In genomic region chr18:45920367-45920766, GRCh38 we compare ENCODE assay signal across 8 cellular contexts. TPM values are rescaled to one million over a fixed set of nuclear protein-coding genes. Genes with fewer than 3 reads are reported as not detected.
A peak's percentile ranks its signal among the peaks of the same experiment; 100 is the strongest.
DNase-seq lines count a peak whose midpoint lies in the region; ATAC-seq and TF ChIP-seq lines count a peak whose summit lies in the region.

No MANE protein-coding gene starts in this region.

- H3K27me3 ChIP-seq in BLaER1 = no peaks in the 10 kb centered on the region
- H3K27me3 ChIP-seq in mammary epithelial cell (ENCODE audit: insufficient read depth, low read length) = no peaks in the 10 kb centered on the region

- CTCF ChIA-PET in mammary epithelial cell (lab: Charles Lee; ENCODE audit: low non-redundant PET) = interaction anchor here (0.6 kb wide), 1 partner anchor 10 kb away, joined by 3 read pairs; no protein-coding TSS in a partner anchor

- H3K4me1 ChIP-seq in BLaER1 = peaks cover 16% of the 10 kb centered on the region
- H3K4me1 ChIP-seq in mammary epithelial cell (ENCODE audit: insufficient read depth, low read length) = peaks cover 14% of the 10 kb centered on the region

- H3K4me3 ChIP-seq in BLaER1 (no peak overlapping the region), mammary epithelial cell (replicated peaks in 1 of 3; ENCODE audit: insufficient read depth in 1 of 3, low read depth in 2 of 3, low read length in 3 of 3) (no peak overlapping the region)

- intact Hi-C loops in mammary epithelial cell (cut with micrococcal nuclease) = loop anchor here (1.0 to 5.0 kb wide), 3 partner anchors 38 to 152 kb away; partner anchors contain the start of gene PSTPIP2

- H3K36me3 ChIP-seq in BLaER1 (peaks cover 81% of the 10 kb centered on the region), mammary epithelial cell (ENCODE audit: insufficient read depth, low read length) (peaks cover 8% of the 10 kb centered on the region)

- BruUV-seq in mammary epithelial cell (replicated peaks; lab: Mats Ljungman, UMichigan) = no TSS peak

- dilution Hi-C loops in mammary epithelial cell (cut with HindIII; ENCODE audit: low sequenced_read_pairs) = loop anchor here (25.0 kb wide), 1 partner anchor 233 kb away; no protein-coding TSS in a partner anchor

- no peak overlapping the region for H3K27ac ChIP-seq in BLaER1
- peak overlapping the region; percentile 31 for H3K27ac ChIP-seq in mammary epithelial cell (ENCODE audit: insufficient read depth, low read depth, low read length)

- H3K9ac ChIP-seq in BLaER1 = no peak overlapping the region
- no peak overlapping the region for H3K9ac ChIP-seq in mammary epithelial cell (ENCODE audit: insufficient read depth, low read length)

- H3K4me2 ChIP-seq in BLaER1 (peak overlapping the region; percentile 27), mammary epithelial cell (ENCODE audit: insufficient read depth, low read depth, low read length) (peak overlapping the region; percentile 12)

- H3K9me3 ChIP-seq in BLaER1 (no peaks in the 10 kb centered on the region), mammary epithelial cell (replicated peaks; ENCODE audit: insufficient read depth, low read length) (no peaks in the 10 kb centered on the region)

- DNase-seq in NCI-H1436 treated with DMSO at 0.1 percent for 48 hours (lab: John Stamatoyannopoulos, UW) = peak; percentile 4
- DNase-seq in mammary epithelial cell = peak; percentile 89
- DNase-seq in medulla oblongata (ENCODE audit: extremely low spot score) = peak; percentile 76
- no peak for DNase-seq in activated gamma-delta T cell (lab: John Stamatoyannopoulos, UW)
- DNase-seq in activated T-cell treated with anti-CD3 and anti-CD28 coated beads, Interleukin-2, amount 50 U/mL, for 48 hours = no peak
- DNase-seq in stimulated activated CD4-positive, alpha-beta T cell treated with anti-CD3 and anti-CD28 coated beads, Interleukin-2, amount 100 ng/mL, for 24 hours = no peak

- H2AFZ ChIP-seq in mammary epithelial cell (ENCODE audit: low read depth, low read length) = peak overlapping the region; percentile 47

- H3K79me2 ChIP-seq in mammary epithelial cell (ENCODE audit: insufficient read depth, low read length) = no peaks in the 10 kb centered on the region

- in situ Hi-C loops in mammary epithelial cell (cut with MboI; ENCODE audit: low sequenced_read_pairs in 2 of 2) = no loop called here

- H4K20me1 ChIP-seq in BLaER1 (no peaks in the 10 kb centered on the region), mammary epithelial cell (ENCODE audit: insufficient read depth, low read length) (no peaks in the 10 kb centered on the region)

- 0% methylated on average over 4 of the region's 4 CpGs for WGBS in mammary epithelial cell (ENCODE audit: low coverage, missing lambda C conversion rate)

- TF ChIP-seq CTCF in mammary epithelial cell (conservative IDR thresholded peaks at IDR 0.05 in 1 of 2, IDR thresholded peaks at IDR 0.05 in 1 of 2; ENCODE audit: extremely low read depth in 1 of 2, insufficient read depth in 1 of 2, low read depth in 1 of 2, low read length in 2 of 2) = no peak

- ATAC-seq in HG02678 (IDR thresholded peaks at IDR 0.05; ENCODE audit: unreplicated experiment) = no peak

RNA-seq across cellular contexts. Expression of gene EPG5, which starts 46.8 kb away (rescaled TPM):
- total RNA-seq in mammary epithelial cell = 10 to 100 TPM; 26.3 to 44.8 TPM
- polyA plus RNA-seq in mammary epithelial cell = 11.6 TPM
- polyA minus RNA-seq in mammary epithelial cell = 43.2 TPM

Comparison
In these comparisons a context has a peak if more than half of its experiments do, and no peak if none do; other contexts are left out.
1. DNase-seq: peak in NCI-H1436 treated with DMSO at 0.1 percent for 48 hours (single experiment), mammary epithelial cell (single experiment) and medulla oblongata (single experiment); none in activated gamma-delta T cell (single experiment), activated T-cell treated with anti-CD3 and anti-CD28 coated beads, Interleukin-2, amount 50 U/mL, for 48 hours (0 of 2) and stimulated activated CD4-positive, alpha-beta T cell treated with anti-CD3 and anti-CD28 coated beads, Interleukin-2, amount 100 ng/mL, for 24 hours (0 of 2).